In the genomic region with DNA sequence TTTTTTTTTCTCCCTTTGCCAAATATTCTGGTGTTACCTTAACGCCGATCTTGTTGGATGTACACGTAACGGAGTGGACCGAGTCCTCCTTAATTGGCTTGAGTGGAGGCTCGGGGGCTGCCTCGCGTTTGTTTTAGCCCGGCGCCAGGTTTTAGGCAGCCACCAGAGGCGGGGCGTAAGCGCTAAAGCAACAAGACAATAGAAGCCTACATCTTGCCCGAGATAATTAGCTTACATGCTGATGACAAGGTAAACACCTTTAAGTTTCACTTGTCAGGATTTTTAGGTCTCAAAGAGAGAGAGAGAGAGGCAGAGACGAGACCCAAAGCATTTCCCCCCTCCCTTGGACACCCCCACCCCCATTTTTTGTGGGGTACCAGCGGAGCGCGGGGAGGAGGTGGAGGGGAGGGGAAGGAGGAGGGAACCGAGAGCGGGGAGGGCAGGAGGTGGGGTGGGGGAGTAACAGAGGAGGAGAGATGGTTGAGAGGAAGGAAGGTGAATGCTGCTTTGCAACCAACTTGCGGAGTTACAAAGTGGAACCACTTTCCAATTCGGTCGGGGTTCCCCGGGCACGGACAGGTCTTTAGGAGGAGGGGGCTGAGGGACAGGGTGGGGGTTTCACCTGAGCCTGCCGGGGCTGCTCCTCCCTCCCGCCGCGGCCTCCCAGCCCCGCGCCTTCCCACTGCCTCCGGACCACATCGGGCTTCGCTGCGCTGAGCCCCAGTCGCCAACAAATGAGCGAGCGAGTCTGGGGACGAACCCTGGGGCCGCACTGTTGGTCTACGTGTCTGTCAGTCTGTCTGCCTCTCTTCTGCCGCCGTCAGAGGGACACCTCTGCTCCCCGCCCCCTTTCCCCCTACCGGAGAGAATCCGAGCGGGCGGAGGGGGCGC, we compare ENCODE assay signal across 9 cellular contexts. TPM values are rescaled to one million over a fixed set of nuclear protein-coding genes. Genes with fewer than 3 reads are reported as not detected.
DNase-seq lines count a peak whose midpoint lies in the region; ATAC-seq lines count a peak whose summit lies in the region.
"Had no signal": no experiment of that assay in that cellular context is flagged by ENCODE, and none has a peak within 500 bp of the region (broad histone marks: within the 10 kb centered on the region; RNA-seq: fewer than 3 reads in every experiment).

TSS of gene NKX2-1 (minus strand) at position 802 of the 891 bp plus-strand sequence. CDS start at position 699, 103 bp downstream.

- no peak within 1 kb of the TSS for H3K9ac ChIP-seq in muscle layer of colon (ENCODE audit: low read length)

- H3K27ac Mint-ChIP-seq in activated CD8-positive, alpha-beta T cell treated with anti-CD3 and anti-CD28 coated beads, Interleukin-2, amount 10 ng/mL, durations not matched to agents 7 days and 5 days: peak within 1 kb of the TSS; percentile 49
- no peak within 1 kb of the TSS for H3K27ac Mint-ChIP-seq in immature natural killer cell
- H3K27ac Mint-ChIP-seq: dendritic cell treated with granulocyte-macrophage colony-stimulating factor and Interleukin-4, amounts not matched to agents 40 ng/mL and 50 ng/mL, for 4 days had no signal

- H3K27me3 Mint-ChIP-seq in activated CD8-positive, alpha-beta T cell treated with anti-CD3 and anti-CD28 coated beads, Interleukin-2, amount 10 ng/mL, durations not matched to agents 7 days and 5 days (ENCODE audit: low read depth): peaks cover 73% of the 10 kb centered on the region
- H3K27me3 Mint-ChIP-seq in immature natural killer cell (ENCODE audit: low read depth in 3 of 3): peaks cover 21 to 37% (median 34%) of the 10 kb centered on the region in 3 donors

- no peaks in the 10 kb centered on the region for H3K9me3 ChIP-seq in muscle layer of colon (ENCODE audit: low read length)

- peaks cover 60 to 98% of the 10 kb centered on the region in 2 donors for H3K27me3 ChIP-seq in muscle layer of colon (ENCODE audit: control insufficient read depth in 1 of 2, insufficient read depth in 2 of 2, low read length in 2 of 2)

- H3K4me1 ChIP-seq in muscle layer of colon (ENCODE audit: insufficient read depth, low read length): peaks cover 12% of the 10 kb centered on the region

- H3K4me3 ChIP-seq in muscle layer of colon (ENCODE audit: low read depth in 1 of 2, low read length in 2 of 2): peak within 1 kb of the TSS; percentile 3 to 43

- H3K36me3 ChIP-seq in muscle layer of colon (ENCODE audit: insufficient read depth, low read length): no peaks in the 10 kb centered on the region

- DNase-seq in COLO668 (lab: John Stamatoyannopoulos, UW; ENCODE audit: unreplicated experiment) (peak; percentile 91), HuH-7 (ENCODE audit: low spot score) (peak; percentile 35), GM19240 (ENCODE audit: insufficient read length, low spot score) (no peak), activated gamma-delta T cell treated with Interleukin-2 at 50 U/mL for 16 hours (no peak), amygdala (lab: John Stamatoyannopoulos, UW) (no peak), immature natural killer cell (no peak)
- no peak for DNase-seq in activated CD8-positive, alpha-beta T cell treated with anti-CD3 and anti-CD28 coated beads, Interleukin-2, amount 10 ng/mL, durations not matched to agents 7 days and 5 days

- POLR2A ChIA-PET in activated CD8-positive, alpha-beta T cell treated with anti-CD3 and anti-CD28 coated beads, Interleukin-2, amount 10 ng/mL, durations not matched to agents 7 days and 5 days (lab: Charles Lee): no interaction called here

- H3K4me3 Mint-ChIP-seq in activated CD8-positive, alpha-beta T cell treated with anti-CD3 and anti-CD28 coated beads, Interleukin-2, amount 10 ng/mL, durations not matched to agents 7 days and 5 days: peak within 1 kb of the TSS; percentile 44
- H3K4me3 Mint-ChIP-seq in immature natural killer cell: no peak within 1 kb of the TSS
- H3K4me3 Mint-ChIP-seq: dendritic cell treated with granulocyte-macrophage colony-stimulating factor and Interleukin-4, amounts not matched to agents 40 ng/mL and 50 ng/mL, for 4 days had no signal

- H3K27ac ChIP-seq in muscle layer of colon (ENCODE audit: low read depth, low read length): no peak within 1 kb of the TSS

- H3K4me1 Mint-ChIP-seq in activated CD8-positive, alpha-beta T cell treated with anti-CD3 and anti-CD28 coated beads, Interleukin-2, amount 10 ng/mL, durations not matched to agents 7 days and 5 days (ENCODE audit: low read depth): peaks cover 7% of the 10 kb centered on the region
- H3K4me1 Mint-ChIP-seq in immature natural killer cell: peaks cover 0 to 6% of the 10 kb centered on the region in 2 donors

- peaks cover 4% of the 10 kb centered on the region for H3K36me3 Mint-ChIP-seq in activated CD8-positive, alpha-beta T cell treated with anti-CD3 and anti-CD28 coated beads, Interleukin-2, amount 10 ng/mL, durations not matched to agents 7 days and 5 days (ENCODE audit: low read depth)
- H3K36me3 Mint-ChIP-seq in immature natural killer cell: peaks cover 0 to 4% (median 4%) of the 10 kb centered on the region in 3 donors

- CTCF ChIA-PET in activated CD8-positive, alpha-beta T cell treated with anti-CD3 and anti-CD28 coated beads, Interleukin-2, amount 10 ng/mL, durations not matched to agents 7 days and 5 days (lab: Charles Lee): no interaction called here

- ATAC-seq in activated CD8-positive, alpha-beta T cell treated with anti-CD3 and anti-CD28 coated beads, Interleukin-2, amount 10 ng/mL, durations not matched to agents 7 days and 5 days: no peak

- H3K9me3 Mint-ChIP-seq in activated CD8-positive, alpha-beta T cell treated with anti-CD3 and anti-CD28 coated beads, Interleukin-2, amount 10 ng/mL, durations not matched to agents 7 days and 5 days (ENCODE audit: insufficient read depth): peaks cover 7% of the 10 kb centered on the region
- peaks cover 4 to 27% (median 10%) of the 10 kb centered on the region in 6 donors for H3K9me3 Mint-ChIP-seq in immature natural killer cell
- H3K9me3 Mint-ChIP-seq: dendritic cell treated with granulocyte-macrophage colony-stimulating factor and Interleukin-4, amounts not matched to agents 40 ng/mL and 50 ng/mL, for 4 days had no signal

RNA-seq across cellular contexts. Expression of gene NKX2-1, which starts in this region (rescaled TPM):
- not detected for total RNA-seq in activated CD8-positive, alpha-beta T cell treated with anti-CD3 and anti-CD28 coated beads, Interleukin-2, amount 10 ng/mL, durations not matched to agents 7 days and 5 days
- not detected for polyA plus RNA-seq in immature natural killer cell

Comparison
In these comparisons a context has a peak if more than half of its experiments do, and no peak if none do; other contexts are left out.
1. DNase-seq: peak in COLO668 (single experiment) and HuH-7 (single experiment); none in activated CD8-positive, alpha-beta T cell treated with anti-CD3 and anti-CD28 coated beads, Interleukin-2, amount 10 ng/mL, durations not matched to agents 7 days and 5 days (single experiment), GM19240 (single experiment), activated gamma-delta T cell treated with Interleukin-2 at 50 U/mL for 16 hours (single experiment), amygdala (0 of 56) and immature natural killer cell (0 of 3).